In genomic region chr4:79576480-79576803, GRCh38 we compare ENCODE assay signal across 9 cellular contexts.
A peak's percentile ranks its signal among the peaks of the same experiment; 100 is the strongest.
DNase-seq lines count a peak whose midpoint lies in the region; ATAC-seq and TF ChIP-seq lines count a peak whose summit lies in the region.
"Had no signal": no experiment of that assay in that cellular context is flagged by ENCODE, and none has a peak within 500 bp of the region (broad histone marks: within the 10 kb centered on the region; RNA-seq: fewer than 3 reads in every experiment).

No MANE protein-coding gene starts in this region.

- 56 to 65% (median 59%) methylated on average over 6 of the region's 6 CpGs for WGBS in psoas muscle, 3 donors

- no peaks in the 10 kb centered on the region for H3K4me1 Mint-ChIP-seq in activated naive CD4-positive, alpha-beta T cell treated with anti-CD3 and anti-CD28 coated beads for 36 hours (ENCODE audit: low read depth)
- H3K4me1 Mint-ChIP-seq: activated naive CD4-positive, alpha-beta T cell treated with anti-CD3 and anti-CD28 coated beads, Interleukin-2, amount 50 U/mL, for 24 hours had no signal

- intact Hi-C loops in activated naive CD4-positive, alpha-beta T cell treated with anti-CD3 and anti-CD28 coated beads for 36 hours (cut with micrococcal nuclease), result loop anchor here (1.0 to 10.0 kb wide), 3 partner anchors 534 to 638 kb away; no protein-coding TSS in a partner anchor
- intact Hi-C loops in psoas muscle (cut with DNase I), result loop anchor here in 1 of 2 donors (10.0 kb wide), 2 partner anchors 532 to 622 kb away; no protein-coding TSS in a partner anchor

- H3K36me3 ChIP-seq in psoas muscle (ENCODE audit: insufficient read depth in 1 of 2, low read depth in 1 of 2), result no peaks in the 10 kb centered on the region

- no peak for TF ChIP-seq CTCF in HL-60 (IDR thresholded peaks at IDR 0.05; ENCODE audit: insufficient read depth, low read length)
- peak; percentile 55 for TF ChIP-seq CTCF in fibroblast of mammary gland (conservative IDR thresholded peaks at IDR 0.05; ENCODE audit: control insufficient read depth, insufficient read depth, low read depth, low read length)
- peak; percentile 15 for TF ChIP-seq CTCF in psoas muscle (IDR thresholded peaks at IDR 0.05)

- no peaks in the 10 kb centered on the region for H3K27me3 Mint-ChIP-seq in activated naive CD4-positive, alpha-beta T cell treated with anti-CD3 and anti-CD28 coated beads for 36 hours (ENCODE audit: low read depth)
- H3K27me3 Mint-ChIP-seq: activated naive CD4-positive, alpha-beta T cell treated with anti-CD3 and anti-CD28 coated beads, Interleukin-2, amount 50 U/mL, for 24 hours had no signal

- no peak overlapping the region for H3K27ac Mint-ChIP-seq in activated naive CD4-positive, alpha-beta T cell treated with anti-CD3 and anti-CD28 coated beads for 36 hours
- H3K27ac Mint-ChIP-seq: activated naive CD4-positive, alpha-beta T cell treated with anti-CD3 and anti-CD28 coated beads, Interleukin-2, amount 50 U/mL, for 24 hours had no signal

- H3K4me3 ChIP-seq in HL-60 (replicated peaks; ENCODE audit: insufficient read depth, low read length) (no peak overlapping the region), fibroblast of mammary gland (ENCODE audit: control insufficient read depth, low read depth, low read length) (no peak overlapping the region), psoas muscle (no peak overlapping the region)

- CTCF ChIA-PET in activated naive CD4-positive, alpha-beta T cell treated with anti-CD3 and anti-CD28 coated beads for 36 hours (lab: Charles Lee), result interaction anchor here (0.8 to 1.7 kb wide), 3 partner anchors 40 to 624 kb away, joined by 3 to 11 read pairs (median 3); no protein-coding TSS in a partner anchor

- no peaks in the 10 kb centered on the region for H3K9me3 ChIP-seq in psoas muscle

- H3K9me3 Mint-ChIP-seq in activated naive CD4-positive, alpha-beta T cell treated with anti-CD3 and anti-CD28 coated beads for 36 hours, result no peaks in the 10 kb centered on the region
- H3K9me3 Mint-ChIP-seq: activated naive CD4-positive, alpha-beta T cell treated with anti-CD3 and anti-CD28 coated beads, Interleukin-2, amount 50 U/mL, for 24 hours had no signal

- H3K36me3 Mint-ChIP-seq in activated naive CD4-positive, alpha-beta T cell treated with anti-CD3 and anti-CD28 coated beads for 36 hours (ENCODE audit: low read depth), result no peaks in the 10 kb centered on the region
- H3K36me3 Mint-ChIP-seq: activated naive CD4-positive, alpha-beta T cell treated with anti-CD3 and anti-CD28 coated beads, Interleukin-2, amount 50 U/mL, for 24 hours had no signal

- H3K4me3 Mint-ChIP-seq in activated naive CD4-positive, alpha-beta T cell treated with anti-CD3 and anti-CD28 coated beads for 36 hours, result no peak overlapping the region
- H3K4me3 Mint-ChIP-seq: activated naive CD4-positive, alpha-beta T cell treated with anti-CD3 and anti-CD28 coated beads, Interleukin-2, amount 50 U/mL, for 24 hours had no signal

- peak in 1 of 4 donors; percentile 56 for ATAC-seq in psoas muscle

- H3K27ac ChIP-seq in HL-60 (replicated peaks), result peak overlapping the region; percentile 38
- no peak overlapping the region for H3K27ac ChIP-seq in psoas muscle

- H3K4me1 ChIP-seq in psoas muscle, result no peaks in the 10 kb centered on the region

- DNase-seq in activated naive CD4-positive, alpha-beta T cell treated with anti-CD3 and anti-CD28 coated beads for 36 hours, result peak; percentile 25
- no peak for DNase-seq in activated naive CD4-positive, alpha-beta T cell (lab: John Stamatoyannopoulos, UW)
- DNase-seq in HL-60 (ENCODE audit: low read depth in 1 of 2, low spot score in 1 of 2) (peak; percentile 3 to 64), RPMI8226 (peak; percentile 11), fibroblast of mammary gland (ENCODE audit: low read depth) (peak; percentile 49), psoas muscle (no peak), NOMO-1 treated with dmso at 0.1 percent for 144 hours (lab: John Stamatoyannopoulos, UW; ENCODE audit: unreplicated experiment) (no peak)
- DNase-seq in activated CD8-positive, alpha-beta memory T cell treated with anti-CD3 and anti-CD28 coated beads, Interleukin-2, amount 50 U/mL, for 4 hours, result no peak

- H3K27me3 ChIP-seq in HL-60 (ENCODE audit: insufficient read depth, poor library complexity, severe bottlenecking) (no peaks in the 10 kb centered on the region), psoas muscle (ENCODE audit: insufficient read depth in 3 of 3, low read length in 2 of 3) (no peaks in the 10 kb centered on the region)

Comparison
In these comparisons a context has a peak if more than half of its experiments do, and no peak if none do; other contexts are left out.
1. DNase-seq: peak in activated naive CD4-positive, alpha-beta T cell treated with anti-CD3 and anti-CD28 coated beads for 36 hours (single experiment), HL-60 (2 of 2), RPMI8226 (single experiment) and fibroblast of mammary gland (single experiment); none in activated naive CD4-positive, alpha-beta T cell (0 of 4), psoas muscle (0 of 2), NOMO-1 treated with dmso at 0.1 percent for 144 hours (single experiment) and activated CD8-positive, alpha-beta memory T cell treated with anti-CD3 and anti-CD28 coated beads, Interleukin-2, amount 50 U/mL, for 4 hours (single experiment).